ENCODE assay signal across 21 cellular contexts in the genomic region with DNA sequence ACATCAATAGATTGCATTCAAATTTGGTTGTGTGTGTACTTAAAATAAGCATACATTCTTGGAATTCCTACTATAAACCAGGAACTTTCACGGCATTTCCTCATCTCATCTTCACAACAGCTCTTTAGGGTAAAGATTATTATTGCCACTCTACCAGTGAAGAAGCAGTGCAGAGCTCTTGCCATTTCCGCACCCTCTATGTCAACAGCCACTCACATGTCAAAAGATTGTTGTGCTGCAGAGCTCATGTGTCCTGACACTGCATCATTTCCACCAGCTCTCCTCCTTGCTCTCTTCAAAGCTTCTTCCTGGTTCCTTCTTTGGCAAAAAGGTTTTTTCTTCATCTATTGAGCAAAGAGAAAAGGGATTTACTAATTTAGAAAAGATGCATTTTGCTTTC. TPM values are rescaled to one million over a fixed set of nuclear protein-coding genes. Genes with fewer than 3 reads are reported as not detected.
"Had no signal": no experiment of that assay in that cellular context is flagged by ENCODE, and none has a peak within 500 bp of the region (broad histone marks: within the 10 kb centered on the region; RNA-seq: fewer than 3 reads in every experiment).

No MANE protein-coding gene starts in this region.

- H3K36me3 ChIP-seq: heart left ventricle, neutrophil, right atrium auricular region, uterus had no signal

- H3K9me3 ChIP-seq: heart left ventricle, neutrophil, right atrium auricular region, uterus had no signal

- FAIRE-seq: endothelial cell of umbilical vein, frontal cortex, islet of Langerhans, small intestine had no signal

- DNase-seq: effector CD4-positive, alpha-beta T cell; endodermal cell; erythroblast; heart left ventricle; hippocampal formation; kidney glomerular epithelial cell; mammary epithelial cell; naive thymus-derived CD4-positive, alpha-beta T cell; nephron progenitor cell; small intestine; stimulated activated CD4-positive, alpha-beta T cell treated with anti-CD3 and anti-CD28 coated beads, Interleukin-12 subunit alpha, Interleukin-12 subunit beta, amount 100 ng/mL, for 4 hours; stimulated activated naive CD4-positive, alpha-beta T cell treated with Interleukin-2 at 50 U/mL for 16 hours; trophoblast cell; uterus had no signal

- ATAC-seq: heart left ventricle; left lobe of liver; naive thymus-derived CD4-positive, alpha-beta T cell had no signal

- H3K27me3 ChIP-seq: neutrophil, right atrium auricular region, uterus had no signal

- H3K4me3 ChIP-seq: coronary artery, heart left ventricle, right atrium auricular region, uterus had no signal

- H3K4me1 ChIP-seq: heart left ventricle, right atrium auricular region, uterus had no signal

- H3K27ac ChIP-seq: coronary artery, heart left ventricle, neutrophil, right atrium auricular region, uterus had no signal

RNA-seq across cellular contexts. Expression of a gene that starts 26.5 kb away (rescaled TPM):
- polyA plus RNA-seq: endothelial cell of umbilical vein, mammary epithelial cell had no signal
